Comparison of ENCODE assay signal across 24 cellular contexts in the genomic region with DNA sequence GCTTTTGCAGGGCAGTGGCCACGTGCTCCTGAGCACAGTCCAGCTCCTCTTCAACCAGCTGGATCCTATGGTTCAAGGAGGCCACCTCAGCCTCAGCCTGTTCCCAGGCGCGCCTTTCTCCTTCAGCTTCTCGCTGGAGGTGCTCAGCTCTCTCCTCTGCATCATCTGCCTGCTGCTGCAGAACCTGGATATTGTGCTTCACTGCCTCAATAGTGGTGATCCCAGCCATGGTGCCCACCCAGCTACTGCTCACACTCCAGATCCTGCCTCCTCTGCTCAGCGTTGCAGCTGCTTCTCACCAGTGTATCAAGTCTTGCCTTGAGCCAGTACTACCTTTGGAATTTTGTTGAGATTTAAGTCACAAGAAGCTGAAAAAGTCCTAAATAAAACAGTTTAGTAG.
"Had no signal": no experiment of that assay in that cellular context is flagged by ENCODE, and none has a peak within 500 bp of the region (broad histone marks: within the 10 kb centered on the region; RNA-seq: fewer than 3 reads in every experiment).

No MANE protein-coding gene starts in this region.

- ATAC-seq: activated CD4-positive, CD25-positive, alpha-beta regulatory T cell treated with anti-CD3 and anti-CD28 coated beads, Interleukin-2, amount 50 U/mL, for 24 hours; activated CD8-positive, alpha-beta memory T cell treated with anti-CD3 and anti-CD28 coated beads, Interleukin-2, amount 10 ng/mL, durations not matched to agents 7 days and 5 days; SK-N-SH treated with all-trans-retinoic acid at 6 μM for 48 hours had no signal

- H3K9me3 Mint-ChIP-seq: activated naive CD4-positive, alpha-beta T cell treated with anti-CD3 and anti-CD28 coated beads, Interleukin-2, amount 50 U/mL, for 24 hours; activated T-cell treated with anti-CD3 and anti-CD28 coated beads, Interleukin-2, amount 50 U/mL, for 24 hours; activated T-helper 1 cell treated with anti-CD3 and anti-CD28 coated beads, Interleukin-12 subunit alpha, Interleukin-12 subunit beta, Interleukin-2, Interleukin-4 antibody, amounts not matched to agents 30 ng/mL and 10 ng/mL and 1 ng/mL, durations not matched to agents 14 hours and 24 hours and 36 hours had no signal

- H3K4me3 Mint-ChIP-seq: activated CD8-positive, alpha-beta memory T cell treated with anti-CD3 and anti-CD28 coated beads, Interleukin-2, amount 10 ng/mL, durations not matched to agents 7 days and 5 days; activated naive CD4-positive, alpha-beta T cell treated with anti-CD3 and anti-CD28 coated beads, Interleukin-2, amount 50 U/mL, for 24 hours; activated T-cell treated with anti-CD3 and anti-CD28 coated beads, Interleukin-2, amount 50 U/mL, for 24 hours; activated T-helper 1 cell treated with anti-CD3 and anti-CD28 coated beads, Interleukin-12 subunit alpha, Interleukin-12 subunit beta, Interleukin-2, Interleukin-4 antibody, amounts not matched to agents 30 ng/mL and 10 ng/mL and 1 ng/mL, durations not matched to agents 14 hours and 24 hours and 36 hours had no signal

- H3K27me3 ChIP-seq: Peyer's patch, SJSA1 had no signal

- H3K4me1 ChIP-seq: Peyer's patch, SJSA1 had no signal

- H3K4me3 ChIP-seq: Peyer's patch, SJSA1 had no signal

- H3K9me3 ChIP-seq: Peyer's patch, SJSA1 had no signal

- H3K27me3 Mint-ChIP-seq: activated CD8-positive, alpha-beta memory T cell treated with anti-CD3 and anti-CD28 coated beads, Interleukin-2, amount 10 ng/mL, durations not matched to agents 7 days and 5 days; activated naive CD4-positive, alpha-beta T cell treated with anti-CD3 and anti-CD28 coated beads, Interleukin-2, amount 50 U/mL, for 24 hours; activated T-cell treated with anti-CD3 and anti-CD28 coated beads, Interleukin-2, amount 50 U/mL, for 24 hours had no signal

- H3K27ac Mint-ChIP-seq: activated T-cell treated with anti-CD3 and anti-CD28 coated beads, Interleukin-2, amount 50 U/mL, for 24 hours had no signal

- DNase-seq: activated CD4-positive, alpha-beta T cell treated with anti-CD3 and anti-CD28 coated beads for 4 hours; activated CD4-positive, alpha-beta T cell treated with anti-CD3 and anti-CD28 coated beads, Interleukin-2, amount 50 U/mL, for 48 hours; activated CD8-positive, alpha-beta memory T cell treated with anti-CD3 and anti-CD28 coated beads, Interleukin-2, amount 10 ng/mL, durations not matched to agents 7 days and 5 days; activated effector memory CD4-positive, alpha-beta T cell treated with Interleukin-2 at 50 U/mL for 16 hours; activated naive CD4-positive, alpha-beta T cell; activated T-cell treated with anti-CD3 and anti-CD28 coated beads, Interleukin-2, amount 50 U/mL, for 24 hours; anterior cingulate cortex; central memory CD4-positive, alpha-beta T cell; KG1; NCI-H1048; NCI-H146; NCI-H187 treated with DMSO at 0.1 percent for 48 hours; NCI-H2081 treated with DMSO at 0.1 percent for 48 hours; NCI-H446; NCI-H524; Peyer's patch; SHP77; SW 1271 had no signal

- H3K27ac ChIP-seq: Peyer's patch, RWPE1, SJSA1 had no signal
